In genomic region chr16:275786-276232, GRCh38 we compare ENCODE assay signal across 8 cellular contexts. TPM values are rescaled to one million over a fixed set of nuclear protein-coding genes. Genes with fewer than 3 reads are reported as not detected.
DNase-seq lines count a peak whose midpoint lies in the region; ATAC-seq and TF ChIP-seq lines count a peak whose summit lies in the region.

RGS11 (minus strand) TSS chr16:275944; CDS start chr16:275911, 33 bp downstream.

- DNase-seq in left ventricle myocardium superior (peak; percentile 60), sciatic nerve (ENCODE audit: low spot score) (no peak), omental fat pad (ENCODE audit: low spot score) (no peak), CD1c-positive myeloid dendritic cell (ENCODE audit: extremely low spot score) (no peak)
- no peak for DNase-seq in NK-92 treated with Interleukin-12 subunit alpha and Interleukin-12 subunit beta, amount 100 ng/mL, for 24 hours (lab: John Stamatoyannopoulos, UW)
- no peak for DNase-seq in activated CD4-positive, CD25-positive, alpha-beta regulatory T cell treated with anti-CD3 and anti-CD28 coated beads, Interleukin-2, amount 50 U/mL, for 72 hours

- whole genome bisulfite sequencing in adipose tissue, 3 donors: 2 to 6% (median 4%) methylated on average over 34 to 56 of the region's 56 CpGs

- intact Hi-C loops in left ventricle myocardium superior (cut with micrococcal nuclease) (no loop called here), sciatic nerve (cut with DNase I) (no loop called here)

- no peak for TF ChIP-seq CTCF in omental fat pad (IDR thresholded peaks at IDR 0.05)

- peak within 1 kb of the TSS; percentile 53; the same call in 1 of the 2 replicates for H3K9ac ChIP-seq in ES-I3 (ENCODE audit: low read depth, low read length)

- no peaks in the 10 kb centered on the region for H3K4me1 ChIP-seq in ES-I3 (ENCODE audit: insufficient read depth, low read length)

- H3K36me3 ChIP-seq in ES-I3 (ENCODE audit: insufficient read depth, low read length): no peaks in the 10 kb centered on the region

- H3K9me3 ChIP-seq in ES-I3 (ENCODE audit: control insufficient read depth, insufficient read depth, low read length): no peaks in the 10 kb centered on the region

- ATAC-seq in left ventricle myocardium superior (peak; percentile 54), sciatic nerve (peak; percentile 8), omental fat pad (ENCODE audit: low FRiP score) (no peak)

- no peak within 1 kb of the TSS for H3K27ac ChIP-seq in adipose tissue (ENCODE audit: low read depth, low read length)

RNA-seq across cellular contexts. Expression of gene RGS11, which starts in this region (rescaled TPM):
- polyA plus RNA-seq in adipose tissue: 10 to 100 TPM in 2 of 3 donors, 1 to 10 TPM in 1; 7.2 to 26.4 (median 13.7) TPM
- total RNA-seq in left ventricle myocardium superior (14.8 TPM), sciatic nerve (48.9 TPM), omental fat pad (10 to 100 TPM in 2 of 4 donors, 1 to 10 TPM in 2; 5.0 to 23.5 (median 13.8) TPM)
